7 cellular contexts compared by ENCODE assay signal in the genomic region with DNA sequence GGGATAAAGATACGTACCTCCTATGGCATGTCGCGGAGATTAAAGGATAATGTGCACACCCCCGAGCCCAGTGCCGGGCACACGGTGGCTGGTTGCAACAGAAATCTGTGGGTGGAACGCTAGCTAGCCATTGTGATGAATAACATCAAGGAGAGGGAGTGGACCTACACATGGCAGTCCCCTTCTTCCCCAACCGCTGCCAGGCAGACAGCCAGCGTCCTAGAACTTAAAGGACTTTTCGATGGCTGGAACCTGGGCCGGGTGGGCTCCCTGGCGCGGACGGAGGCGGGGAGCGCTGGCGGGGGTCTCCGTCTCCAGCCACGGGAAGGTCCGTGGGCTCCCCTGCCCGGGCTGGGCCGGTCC. TPM values are rescaled to one million over a fixed set of nuclear protein-coding genes. Genes with fewer than 3 reads are reported as not detected.
DNase-seq lines count a peak whose midpoint lies in the region; ATAC-seq, FAIRE-seq and TF ChIP-seq lines count a peak whose summit lies in the region.

No MANE protein-coding gene starts in this region.

- WGBS in psoas muscle, 3 donors = 4 to 8% (median 6%) methylated on average over 22 of the region's 22 CpGs

- DNase-seq in H54 (ENCODE audit: insufficient read length, low spot score) = peak; percentile 32
- DNase-seq in SK-N-MC (ENCODE audit: low read depth, low spot score) = no peak
- DNase-seq in fibroblast of villous mesenchyme (ENCODE audit: low read depth) = no peak
- DNase-seq in psoas muscle = no peak
- DNase-seq in NCI-H2196 (lab: John Stamatoyannopoulos, UW; ENCODE audit: unreplicated experiment) = no peak
- no peak for DNase-seq in cerebellar nuclear complex (lab: John Stamatoyannopoulos, UW)
- no peak for DNase-seq in NCI-H446 treated with DMSO at 0.1 percent for 48 hours (lab: John Stamatoyannopoulos, UW)

- TF ChIP-seq POLR2A in H54 (IDR thresholded peaks at IDR 0.05; ENCODE audit: low read depth, low read length) = no peak

- H3K27ac ChIP-seq in SK-N-MC (no peak overlapping the region), psoas muscle (peak overlapping the region; percentile 88)

- peak overlapping the region; percentile 84 for H3K9ac ChIP-seq in SK-N-MC (ENCODE audit: insufficient read length)

- TF ChIP-seq CTCF in fibroblast of villous mesenchyme (IDR thresholded peaks at IDR 0.05; ENCODE audit: insufficient read depth, low read depth, low read length) = no peak
- TF ChIP-seq CTCF in psoas muscle (IDR thresholded peaks at IDR 0.05) = no peak

- intact Hi-C loops in psoas muscle (cut with DNase I) = no loop called here

- peak overlapping the region; percentile 93 for H3K4me3 ChIP-seq in SK-N-MC
- H3K4me3 ChIP-seq in fibroblast of villous mesenchyme (ENCODE audit: low read depth, low read length) = peak overlapping the region; percentile 62
- H3K4me3 ChIP-seq in psoas muscle = peak overlapping the region; percentile 91

- peak in 3 of 4 donors; percentile 21 to 30 (median 28) for ATAC-seq in psoas muscle

- H3K9me3 ChIP-seq in SK-N-MC (ENCODE audit: low read depth, low read length) (no peaks in the 10 kb centered on the region), psoas muscle (no peaks in the 10 kb centered on the region)

- peak; percentile 11 for FAIRE-seq in H54 (lab: Jason Lieb, UNC)

- H3K27me3 ChIP-seq in psoas muscle (ENCODE audit: insufficient read depth in 3 of 3, low read length in 2 of 3) = no peaks in the 10 kb centered on the region

- H3K36me3 ChIP-seq in SK-N-MC (ENCODE audit: insufficient read depth, low read length) = no peaks in the 10 kb centered on the region
- H3K36me3 ChIP-seq in psoas muscle (ENCODE audit: insufficient read depth in 1 of 2, low read depth in 1 of 2) = no peaks in the 10 kb centered on the region

- H3K4me1 ChIP-seq in psoas muscle = no peaks in the 10 kb centered on the region

RNA-seq across cellular contexts. Expression of a gene that starts 0.3 kb away (rescaled TPM):
- 11.2 and 11.9 TPM in 2 replicates for total RNA-seq in fibroblast of villous mesenchyme
- 1 to 10 TPM; 2.1 to 5.8 (median 4.1) TPM for total RNA-seq in psoas muscle
- polyA plus RNA-seq in psoas muscle = 1 to 10 TPM; 1.1 to 1.4 (median 1.1) TPM
